ENCODE assay signal across 8 cellular contexts in genomic region chr1:84078108-84078823, GRCh38.
DNase-seq lines count a peak whose midpoint lies in the region; ATAC-seq and TF ChIP-seq lines count a peak whose summit lies in the region.

No MANE protein-coding gene starts in this region.

- POLR2A ChIA-PET in CD4-positive, alpha-beta memory T cell (lab: Charles Lee; ENCODE audit: partially characterized antibody): interaction anchor here (0.9 to 1.8 kb wide), 5 partner anchors 12 to 379 kb away, joined by 3 to 11 read pairs (median 5); partner anchors contain the start of gene PRKACB

- no peak for DNase-seq in CD4-positive, alpha-beta memory T cell
- DNase-seq in cerebellar cortex (ENCODE audit: low spot score) (peak; percentile 53), left kidney (ENCODE audit: low read depth, low spot score) (peak; percentile 78), D341Med (ENCODE audit: low spot score) (no peak)

- no peaks in the 10 kb centered on the region for H4K20me1 ChIP-seq in OCI-LY1 (ENCODE audit: insufficient read depth, low read length)

- no peaks in the 10 kb centered on the region for H3K27me3 ChIP-seq in CD4-positive, alpha-beta memory T cell (ENCODE audit: insufficient read depth, low read length)
- no peaks in the 10 kb centered on the region for H3K27me3 ChIP-seq in OCI-LY1 (ENCODE audit: insufficient read depth, low read length)

- H3K4me2 ChIP-seq in OCI-LY1 (ENCODE audit: low read length): peak overlapping the region; percentile 89

- peaks cover 3 to 8% of the 10 kb centered on the region in 2 donors for H3K27me3 Mint-ChIP-seq in CD4-positive, alpha-beta memory T cell
- no peaks in the 10 kb centered on the region for H3K27me3 Mint-ChIP-seq in stimulated activated naive CD8-positive, alpha-beta T cell treated with anti-CD3 and anti-CD28 coated beads, Interleukin-15, Interleukin-2, amounts not matched to agents 100 ng/mL and 50 ng/mL, for 24 hours

- peaks cover 17% of the 10 kb centered on the region for H3K4me1 ChIP-seq in CD4-positive, alpha-beta memory T cell (ENCODE audit: insufficient read depth, low read length)
- peaks cover 19% of the 10 kb centered on the region for H3K4me1 ChIP-seq in OCI-LY1 (ENCODE audit: insufficient read depth, low read length, severe bottlenecking)

- no peak overlapping the region for H2AFZ ChIP-seq in OCI-LY1 (ENCODE audit: low read length)

- H3K36me3 ChIP-seq in CD4-positive, alpha-beta memory T cell (ENCODE audit: insufficient read depth, low read length): no peaks in the 10 kb centered on the region
- H3K36me3 ChIP-seq in OCI-LY1 (ENCODE audit: insufficient read depth, low read length): no peaks in the 10 kb centered on the region

- no peaks in the 10 kb centered on the region for H3K9me3 Mint-ChIP-seq in CD4-positive, alpha-beta memory T cell
- no peaks in the 10 kb centered on the region for H3K9me3 Mint-ChIP-seq in stimulated activated naive CD8-positive, alpha-beta T cell treated with anti-CD3 and anti-CD28 coated beads, Interleukin-15, Interleukin-2, amounts not matched to agents 100 ng/mL and 50 ng/mL, for 24 hours

- no peaks in the 10 kb centered on the region for H3K79me2 ChIP-seq in OCI-LY1 (ENCODE audit: insufficient read depth, low read length)

- no peaks in the 10 kb centered on the region for H3K9me3 ChIP-seq in CD4-positive, alpha-beta memory T cell (ENCODE audit: control insufficient read depth in 1 of 2, low read length in 2 of 2)
- no peaks in the 10 kb centered on the region for H3K9me3 ChIP-seq in OCI-LY1 (ENCODE audit: low read length)

- peak overlapping the region; percentile 74 for H3K9ac ChIP-seq in OCI-LY1 (ENCODE audit: low read length)

- peak overlapping the region in 5 of 7 donors; percentile 46 to 74 (median 68) for H3K27ac Mint-ChIP-seq in CD4-positive, alpha-beta memory T cell
- peak overlapping the region; percentile 70 for H3K27ac Mint-ChIP-seq in stimulated activated naive CD8-positive, alpha-beta T cell treated with anti-CD3 and anti-CD28 coated beads, Interleukin-15, Interleukin-2, amounts not matched to agents 100 ng/mL and 50 ng/mL, for 24 hours

- ATAC-seq in GM18867 (IDR thresholded peaks at IDR 0.05; ENCODE audit: unreplicated experiment) (peak; percentile 43), HG03045 (IDR thresholded peaks at IDR 0.05; ENCODE audit: unreplicated experiment) (peak; percentile 44)

- peak overlapping the region; percentile 82 to 91 (median 86) for H3K4me3 Mint-ChIP-seq in CD4-positive, alpha-beta memory T cell
- H3K4me3 Mint-ChIP-seq in stimulated activated naive CD8-positive, alpha-beta T cell treated with anti-CD3 and anti-CD28 coated beads, Interleukin-15, Interleukin-2, amounts not matched to agents 100 ng/mL and 50 ng/mL, for 24 hours: peak overlapping the region; percentile 85

- H3K4me1 Mint-ChIP-seq in CD4-positive, alpha-beta memory T cell: peaks cover 7 to 16% (median 11%) of the 10 kb centered on the region in 4 donors
- H3K4me1 Mint-ChIP-seq in stimulated activated naive CD8-positive, alpha-beta T cell treated with anti-CD3 and anti-CD28 coated beads, Interleukin-15, Interleukin-2, amounts not matched to agents 100 ng/mL and 50 ng/mL, for 24 hours (ENCODE audit: low read depth): peaks cover 18% of the 10 kb centered on the region

- 0 out of 2 replicates have a peak, but pooled peaks cover 6% of the 10 kb centered on the region for H3F3A ChIP-seq in OCI-LY1 (ENCODE audit: insufficient read depth, low read length)

- H3K27ac ChIP-seq in CD4-positive, alpha-beta memory T cell (ENCODE audit: low read depth, low read length): peak overlapping the region; percentile 43
- H3K27ac ChIP-seq in OCI-LY1 (ENCODE audit: low read depth, low read length, poor library complexity, severe bottlenecking): no peak overlapping the region

- no peak for TF ChIP-seq CTCF in OCI-LY1 (IDR thresholded peaks at IDR 0.05; ENCODE audit: low read length)

- CTCF ChIA-PET in CD4-positive, alpha-beta memory T cell (lab: Charles Lee; ENCODE audit: partially characterized antibody): interaction anchor here (0.6 to 1.8 kb wide), 3 partner anchors 12 to 214 kb away, joined by 3 to 5 read pairs (median 4); no protein-coding TSS in a partner anchor

- intact Hi-C loops in CD4-positive, alpha-beta memory T cell (cut with micrococcal nuclease): no loop called here

- H3K9me2 ChIP-seq in OCI-LY1 (ENCODE audit: low read depth, low read length): no peaks in the 10 kb centered on the region

- H3K4me3 ChIP-seq in CD4-positive, alpha-beta memory T cell (ENCODE audit: low read length in 2 of 2): peak overlapping the region; percentile 52 to 70
- peak overlapping the region; percentile 83 for H3K4me3 ChIP-seq in OCI-LY1 (ENCODE audit: low read depth, low read length, poor library complexity, severe bottlenecking)

- H3K36me3 Mint-ChIP-seq in CD4-positive, alpha-beta memory T cell: peaks cover 0 to 7% of the 10 kb centered on the region in 2 donors
- H3K36me3 Mint-ChIP-seq in stimulated activated naive CD8-positive, alpha-beta T cell treated with anti-CD3 and anti-CD28 coated beads, Interleukin-15, Interleukin-2, amounts not matched to agents 100 ng/mL and 50 ng/mL, for 24 hours (ENCODE audit: low read depth): no peaks in the 10 kb centered on the region

Comparison
In these comparisons a context has a peak if more than half of its experiments do, and no peak if none do; other contexts are left out.
1. DNase-seq: peak in cerebellar cortex (single experiment) and left kidney (single experiment); none in CD4-positive, alpha-beta memory T cell (0 of 5) and D341Med (single experiment).